In the genomic region with DNA sequence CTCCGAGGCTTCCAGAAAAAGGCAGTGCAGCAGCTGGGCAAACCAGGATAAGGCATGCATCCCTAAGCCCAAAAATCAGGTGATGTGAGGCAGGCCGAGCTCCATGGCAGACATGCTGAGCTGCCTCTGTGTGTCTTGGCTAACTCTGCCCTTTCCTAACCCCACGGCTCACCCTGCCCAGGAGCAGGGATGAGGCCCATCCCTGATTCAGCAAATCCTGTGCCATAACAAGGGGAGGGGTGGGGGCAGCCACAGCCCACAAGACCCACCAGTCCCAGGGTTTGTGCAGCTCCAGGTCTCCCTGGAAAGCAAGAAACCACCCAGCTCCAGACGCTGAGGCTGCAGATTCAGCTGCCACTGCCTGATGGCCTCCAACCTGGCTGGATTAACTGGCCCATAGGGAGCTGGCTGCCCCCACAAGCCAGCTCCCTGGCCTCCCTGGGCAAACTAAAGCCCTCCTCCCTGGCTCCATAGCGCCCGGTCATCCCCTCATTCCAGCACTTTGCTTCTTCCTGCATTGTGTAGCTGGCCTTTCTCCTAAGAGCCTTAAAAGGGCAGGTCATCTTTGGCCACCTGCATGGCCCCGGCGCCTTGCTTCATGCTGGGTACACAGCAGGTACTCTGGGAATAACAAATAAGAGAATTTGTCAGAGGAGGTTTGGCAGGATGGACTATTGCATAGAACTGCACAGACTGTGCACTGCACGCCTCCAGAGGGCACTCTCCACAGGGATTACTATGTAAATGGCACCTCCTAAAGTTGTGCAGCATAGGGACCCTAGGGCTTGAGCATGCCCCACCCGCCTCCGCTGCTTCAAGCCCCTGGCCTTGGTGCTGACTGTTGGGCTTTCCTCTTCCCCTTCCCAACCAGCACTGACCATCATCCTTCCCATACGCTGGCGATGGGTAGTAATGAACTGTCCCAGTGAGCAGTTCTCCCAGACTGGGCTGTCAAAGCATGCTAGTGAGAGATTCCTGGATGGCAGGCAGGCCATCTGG, we compare ENCODE assay signal across 10 cellular contexts. TPM values are rescaled to one million over a fixed set of nuclear protein-coding genes. Genes with fewer than 3 reads are reported as not detected.
DNase-seq lines count a peak whose midpoint lies in the region; ATAC-seq and TF ChIP-seq lines count a peak whose summit lies in the region.
"Had no signal": no experiment of that assay in that cellular context is flagged by ENCODE, and none has a peak within 500 bp of the region (broad histone marks: within the 10 kb centered on the region; RNA-seq: fewer than 3 reads in every experiment).

No MANE protein-coding gene starts in this region.

- DNase-seq in GM12864 (ENCODE audit: low read depth) (no peak), fibroblast of mammary gland (ENCODE audit: low read depth) (peak; percentile 32), natural killer cell (no peak), prostate gland (ENCODE audit: low spot score) (no peak), GM13976 (ENCODE audit: low spot score) (no peak)
- DNase-seq in CD8-positive, alpha-beta T cell: no peak

- TF ChIP-seq POLR2A in prostate gland (IDR thresholded peaks at IDR 0.05): no peak

- no peak overlapping the region for H3K4me3 Mint-ChIP-seq in natural killer cell
- H3K4me3 Mint-ChIP-seq in CD8-positive, alpha-beta T cell: no peak overlapping the region
- H3K4me3 Mint-ChIP-seq: IgD-negative memory B cell had no signal

- H3K27me3 ChIP-seq in CD8-positive, alpha-beta T cell (ENCODE audit: insufficient read depth, low read length): no peaks in the 10 kb centered on the region
- H3K27me3 ChIP-seq in prostate gland (replicated peaks; ENCODE audit: insufficient read depth): no peaks in the 10 kb centered on the region

- H3K9me3 Mint-ChIP-seq in natural killer cell: no peaks in the 10 kb centered on the region
- H3K9me3 Mint-ChIP-seq in CD8-positive, alpha-beta T cell: no peaks in the 10 kb centered on the region
- H3K9me3 Mint-ChIP-seq: activated T-helper 2 cell treated with anti-CD3 and anti-CD28 coated beads, Interferon-gamma antibody, Interleukin-2, Interleukin-4, amounts not matched to agents 10 μg/mL and 5 μg/mL and 100 μg/mL, durations not matched to agents 14 hours and 24 hours and 36 hours; IgD-negative memory B cell had no signal

- intact Hi-C loops in natural killer cell (cut with micrococcal nuclease) (no loop called here), prostate gland (cut with DNase I) (no loop called here)
- intact Hi-C loops in CD8-positive, alpha-beta T cell (cut with DNase I, micrococcal nuclease): loop anchor here in 1 of 2 experiments (10.0 kb wide), 1 partner anchor 240 kb away; no protein-coding TSS in a partner anchor

- ATAC-seq in natural killer cell: no peak
- no peak for ATAC-seq in CD8-positive, alpha-beta T cell

- TF ChIP-seq CTCF in 22Rv1 (IDR thresholded peaks at IDR 0.05): peak; percentile 31; the same call in 1 of the 2 replicates
- peak; percentile 53 for TF ChIP-seq CTCF in GM12864 (IDR thresholded peaks at IDR 0.05; ENCODE audit: low read depth, low read length, missing control alignments)
- TF ChIP-seq CTCF in fibroblast of mammary gland (conservative IDR thresholded peaks at IDR 0.05; ENCODE audit: control insufficient read depth, insufficient read depth, low read depth, low read length): peak; percentile 38
- no peak for TF ChIP-seq CTCF in natural killer cell (IDR thresholded peaks at IDR 0.05)
- no peak for TF ChIP-seq CTCF in CD8-positive, alpha-beta T cell (IDR thresholded peaks at IDR 0.05)
- peak in 1 of 4 experiments; percentile 18 for TF ChIP-seq CTCF in prostate gland (IDR thresholded peaks at IDR 0.05)
- no peak for TF ChIP-seq CTCF in GM13976 (IDR thresholded peaks at IDR 0.05; ENCODE audit: borderline replicate concordance, control extremely low read depth, extremely low read depth, insufficient read depth, missing control alignments)

- no peaks in the 10 kb centered on the region for H3K36me3 Mint-ChIP-seq in natural killer cell
- H3K36me3 Mint-ChIP-seq in CD8-positive, alpha-beta T cell: no peaks in the 10 kb centered on the region
- H3K36me3 Mint-ChIP-seq: IgD-negative memory B cell had no signal

- H3K27ac ChIP-seq in 22Rv1 (no peak overlapping the region), prostate gland (no peak overlapping the region)
- H3K27ac ChIP-seq in CD8-positive, alpha-beta T cell (ENCODE audit: low read depth, low read length): no peak overlapping the region

- H3K4me1 ChIP-seq in CD8-positive, alpha-beta T cell (ENCODE audit: insufficient read depth, low read length): no peaks in the 10 kb centered on the region
- no peaks in the 10 kb centered on the region for H3K4me1 ChIP-seq in prostate gland (replicated peaks)

- H3K4me1 Mint-ChIP-seq in natural killer cell: peaks cover 21 to 22% of the 10 kb centered on the region in 2 donors
- H3K4me1 Mint-ChIP-seq in CD8-positive, alpha-beta T cell (ENCODE audit: low read depth): no peaks in the 10 kb centered on the region

- no peak overlapping the region for H3K27ac Mint-ChIP-seq in natural killer cell
- H3K27ac Mint-ChIP-seq in CD8-positive, alpha-beta T cell: no peak overlapping the region
- H3K27ac Mint-ChIP-seq: activated T-helper 2 cell treated with anti-CD3 and anti-CD28 coated beads, Interferon-gamma antibody, Interleukin-2, Interleukin-4, amounts not matched to agents 10 μg/mL and 5 μg/mL and 100 μg/mL, durations not matched to agents 14 hours and 24 hours and 36 hours; IgD-negative memory B cell had no signal

- no peaks in the 10 kb centered on the region for H3K9me3 ChIP-seq in CD8-positive, alpha-beta T cell (ENCODE audit: low read length)
- H3K9me3 ChIP-seq in prostate gland: no peaks in the 10 kb centered on the region

- CTCF ChIA-PET in CD8-positive, alpha-beta T cell (lab: Charles Lee): no interaction called here

- H3K4me3 ChIP-seq in GM12864 (ENCODE audit: low read depth, low read length): no peak overlapping the region
- H3K4me3 ChIP-seq in fibroblast of mammary gland (ENCODE audit: control insufficient read depth, low read depth, low read length): no peak overlapping the region
- H3K4me3 ChIP-seq in CD8-positive, alpha-beta T cell (ENCODE audit: low read depth, low read length): no peak overlapping the region
- no peak overlapping the region for H3K4me3 ChIP-seq in prostate gland

- no peaks in the 10 kb centered on the region for H3K36me3 ChIP-seq in CD8-positive, alpha-beta T cell (ENCODE audit: insufficient read depth, low read length)
- H3K36me3 ChIP-seq in prostate gland: no peaks in the 10 kb centered on the region

- peaks cover 0 to 6% of the 10 kb centered on the region in 2 donors for H3K27me3 Mint-ChIP-seq in natural killer cell (ENCODE audit: low read depth in 2 of 2)
- H3K27me3 Mint-ChIP-seq in CD8-positive, alpha-beta T cell (ENCODE audit: low read depth): no peaks in the 10 kb centered on the region

- 77% methylated on average over 12 of the region's 13 CpGs for WGBS in prostate gland

- in situ Hi-C loops in GM13976 (cut with MboI; ENCODE audit: low sequenced_read_pairs, unreplicated experiment): no loop called here

- POLR2A ChIA-PET in CD8-positive, alpha-beta T cell (lab: Charles Lee): no interaction called here

TF ChIP-seq in PFSK-1, 5 proteins besides CTCF, POLR2A, EP300 and RAD21:
- TF ChIP-seq REST (IDR thresholded peaks at IDR 0.05; ENCODE audit: insufficient read depth in 1 of 2, low read depth in 2 of 2, low read length in 2 of 2): peak; percentile 76 to 91
- TF ChIP-seq POLR2AphosphoS5 (IDR thresholded peaks at IDR 0.05; ENCODE audit: low read depth, low read length): no peak

RNA-seq across cellular contexts. Expression of gene STEAP3, which starts 10.7 kb away (rescaled TPM):
- 31.1 TPM for polyA plus RNA-seq in PFSK-1 (2012; ENCODE audit: insufficient read length, low read depth)
- 1 to 10 TPM; 1.7 to 2.5 (median 2.0) TPM for total RNA-seq in natural killer cell
- not detected for total RNA-seq in CD8-positive, alpha-beta T cell
- 10 to 100 TPM; 15.3 to 25.1 TPM for total RNA-seq in prostate gland

Comparison
In these comparisons a context has a peak if more than half of its experiments do, and no peak if none do; other contexts are left out.
1. CTCF ChIP-seq: peak in 22Rv1 (single experiment), GM12864 (single experiment) and fibroblast of mammary gland (single experiment); none in natural killer cell (single experiment), CD8-positive, alpha-beta T cell (single experiment) and GM13976 (single experiment).
2. RNA of gene STEAP3, which starts 10.7 kb away (total RNA-seq): 15.3 to 25.1 TPM in prostate gland; 1.7 to 2.5 TPM in natural killer cell and not detected in CD8-positive, alpha-beta T cell; every median in the first group is over 4 times any median in the second.